Comparison of ENCODE assay signal across 1 cellular context in genomic region chr4:144650311-144650820, GRCh38.
TF ChIP-seq lines count a peak whose summit lies in the region.

No MANE protein-coding gene starts in this region.

TF ChIP-seq in HCT116, 20 proteins besides CTCF, POLR2A, EP300 and RAD21 (continued from another document):
- TF ChIP-seq REST (IDR thresholded peaks at IDR 0.05; ENCODE audit: low read depth) (no peak), ZNF274 (IDR thresholded peaks at IDR 0.05; ENCODE audit: low read depth, low read length) (no peak), ATF3 (IDR thresholded peaks at IDR 0.05) (no peak), TCF7L2 (IDR thresholded peaks at IDR 0.05; ENCODE audit: borderline replicate concordance, extremely low read depth, insufficient read depth, insufficient read length) (no peak), SRF (IDR thresholded peaks at IDR 0.05; ENCODE audit: low read depth) (no peak), ZBTB33 (IDR thresholded peaks at IDR 0.05; ENCODE audit: extremely low read depth, insufficient replicate concordance, low read length) (no peak), CEBPB (IDR thresholded peaks at IDR 0.05; ENCODE audit: low read depth) (no peak)
